8 cellular contexts compared by ENCODE assay signal in genomic region chr4:6986067-6986780, GRCh38. TPM values are rescaled to one million over a fixed set of nuclear protein-coding genes. Genes with fewer than 3 reads are reported as not detected.
DNase-seq lines count a peak whose midpoint lies in the region; ATAC-seq, FAIRE-seq and TF ChIP-seq lines count a peak whose summit lies in the region.

No MANE protein-coding gene starts in this region.

- H3K4me1 Mint-ChIP-seq in IgD-negative memory B cell (peaks cover 42 to 62% (median 60%) of the 10 kb centered on the region in 3 donors), astrocyte (ENCODE audit: low read depth, unreplicated experiment) (peaks cover 33% of the 10 kb centered on the region)

- H3K9me3 Mint-ChIP-seq in IgD-negative memory B cell (no peaks in the 10 kb centered on the region), astrocyte (ENCODE audit: unreplicated experiment) (no peaks in the 10 kb centered on the region)

- H3K9ac ChIP-seq in astrocyte (ENCODE audit: low read length) (peak overlapping the region; percentile 93), skeletal muscle satellite cell (ENCODE audit: low read depth, low read length) (peak overlapping the region; percentile 90)

- peaks cover 37% of the 10 kb centered on the region for H4K20me1 ChIP-seq in astrocyte (ENCODE audit: insufficient read depth, low read length)

- H3K36me3 ChIP-seq in astrocyte (ENCODE audit: insufficient read depth, low read length) (no peaks in the 10 kb centered on the region), iPS DF 6.9 (ENCODE audit: control insufficient read depth, insufficient read depth, low read length) (no peaks in the 10 kb centered on the region; the same call in 1 of the 2 replicates), skeletal muscle satellite cell (ENCODE audit: insufficient read depth, low read length) (peaks cover 4% of the 10 kb centered on the region)

- H3K4me2 ChIP-seq in astrocyte (ENCODE audit: low read length), result peak overlapping the region; percentile 95
- H3K4me2 ChIP-seq in skeletal muscle satellite cell (ENCODE audit: low read length), result peak overlapping the region; percentile 90

- peaks cover 3% of the 10 kb centered on the region for H3K36me3 Mint-ChIP-seq in IgD-negative memory B cell
- peaks cover 3% of the 10 kb centered on the region for H3K36me3 Mint-ChIP-seq in astrocyte (ENCODE audit: low read depth, unreplicated experiment)

- H3K27me3 Mint-ChIP-seq in IgD-negative memory B cell, result no peaks in the 10 kb centered on the region
- H3K27me3 Mint-ChIP-seq in astrocyte (ENCODE audit: low read depth, unreplicated experiment), result no peaks in the 10 kb centered on the region

- H3K27me3 ChIP-seq in astrocyte (ENCODE audit: insufficient read depth, low read length), result no peaks in the 10 kb centered on the region
- no peaks in the 10 kb centered on the region for H3K27me3 ChIP-seq in iPS DF 6.9 (ENCODE audit: control insufficient read depth, insufficient read depth, low read length)
- no peaks in the 10 kb centered on the region for H3K27me3 ChIP-seq in skeletal muscle satellite cell (ENCODE audit: control insufficient read depth, insufficient read depth, low read length)

- peak overlapping the region; percentile 95 to 99 (median 97) for H3K4me3 Mint-ChIP-seq in IgD-negative memory B cell
- H3K4me3 Mint-ChIP-seq in astrocyte (ENCODE audit: unreplicated experiment), result peak overlapping the region; percentile 90

- peak; percentile 20 for ATAC-seq in GM21447 (IDR thresholded peaks at IDR 0.05; ENCODE audit: unreplicated experiment)

- H3K27ac ChIP-seq in astrocyte (ENCODE audit: low read depth, low read length), result peak overlapping the region; percentile 91
- no peak overlapping the region for H3K27ac ChIP-seq in iPS DF 6.9 (ENCODE audit: low read length)

- H2AFZ ChIP-seq in astrocyte (ENCODE audit: low read depth, low read length), result peak overlapping the region; percentile 75

- H3K79me2 ChIP-seq in astrocyte (ENCODE audit: insufficient read depth, low read length), result peaks cover 37% of the 10 kb centered on the region

- no peak for TF ChIP-seq CTCF in astrocyte (IDR thresholded peaks at IDR 0.05; ENCODE audit: insufficient read depth, low read depth, low read length)

- peak overlapping the region; percentile 91 to 99 (median 98) for H3K27ac Mint-ChIP-seq in IgD-negative memory B cell
- peak overlapping the region; percentile 85 for H3K27ac Mint-ChIP-seq in astrocyte (ENCODE audit: unreplicated experiment)

- DNase-seq in Daoy (ENCODE audit: low read depth) (peak; percentile 61), astrocyte (ENCODE audit: low read depth) (peak; percentile 76), iPS DF 6.9 (ENCODE audit: low read depth, low spot score) (no peak), NCI-H2107 treated with DMSO at 0.1 percent for 48 hours (lab: John Stamatoyannopoulos, UW; ENCODE audit: unreplicated experiment) (no peak), SK-N-DZ (ENCODE audit: low spot score) (no peak)

- H3K4me1 ChIP-seq in astrocyte (ENCODE audit: insufficient read depth, low read length) (peaks cover 22% of the 10 kb centered on the region), iPS DF 6.9 (ENCODE audit: control insufficient read depth, insufficient read depth, low read length) (no peaks in the 10 kb centered on the region), skeletal muscle satellite cell (ENCODE audit: control insufficient read depth, insufficient read depth, low read length) (peaks cover 31% of the 10 kb centered on the region)

- no CpG with 5 or more reads among the region's 28 CpGs for WGBS in iPS DF 6.9 (ENCODE audit: insufficient coverage, insufficient read length)

- no peak for FAIRE-seq in astrocyte (lab: Jason Lieb, UNC)

- H3K9me3 ChIP-seq in astrocyte (ENCODE audit: insufficient read depth, low read depth, low read length) (no peaks in the 10 kb centered on the region), iPS DF 6.9 (ENCODE audit: control insufficient read depth, insufficient read depth, low read length) (no peaks in the 10 kb centered on the region), skeletal muscle satellite cell (replicated peaks; ENCODE audit: low read length) (no peaks in the 10 kb centered on the region)

- H3K4me3 ChIP-seq in astrocyte (ENCODE audit: insufficient read depth, low read depth, low read length), result peak overlapping the region; percentile 87
- H3K4me3 ChIP-seq in iPS DF 6.9 (ENCODE audit: low read length), result peak overlapping the region; percentile 97; the same call in 1 of the 2 replicates
- H3K4me3 ChIP-seq in skeletal muscle satellite cell (ENCODE audit: low read length), result peak overlapping the region; percentile 78

RNA-seq across cellular contexts. Expression of gene TADA2B, which starts 56.9 kb away (rescaled TPM):
- total RNA-seq in Daoy (2014; rRNA removed; shearing (Covaris generic)), result 7.3 and 9.6 TPM in 2 replicates
- 4.7 TPM for polyA plus RNA-seq in IgD-negative memory B cell
- 18.0 and 19.8 TPM in 2 replicates for total RNA-seq in astrocyte
- 9.9 and 10.5 TPM in 2 replicates for total RNA-seq in skeletal muscle satellite cell (2012; rRNA removed)
- polyA plus RNA-seq in SK-N-DZ (2014; cell fraction: cytosol; rRNA removed), result 5.2 and 6.2 TPM in 2 replicates
- 2.6 and 3.3 TPM in 2 replicates for polyA plus RNA-seq in SK-N-DZ (2014; cell fraction: nucleus; rRNA removed)

Comparison
In these comparisons a context has a peak if more than half of its experiments do, and no peak if none do; other contexts are left out.
1. DNase-seq: peak in Daoy (single experiment) and astrocyte (single experiment); none in iPS DF 6.9 (single experiment), NCI-H2107 treated with DMSO at 0.1 percent for 48 hours (single experiment) and SK-N-DZ (single experiment).
2. Peak in every context shown above with its lines, with median percentiles within 50 percentile points of each other: H3K4me3 ChIP-seq.